ENCODE assay signal across 1 cellular context in the genomic region with DNA sequence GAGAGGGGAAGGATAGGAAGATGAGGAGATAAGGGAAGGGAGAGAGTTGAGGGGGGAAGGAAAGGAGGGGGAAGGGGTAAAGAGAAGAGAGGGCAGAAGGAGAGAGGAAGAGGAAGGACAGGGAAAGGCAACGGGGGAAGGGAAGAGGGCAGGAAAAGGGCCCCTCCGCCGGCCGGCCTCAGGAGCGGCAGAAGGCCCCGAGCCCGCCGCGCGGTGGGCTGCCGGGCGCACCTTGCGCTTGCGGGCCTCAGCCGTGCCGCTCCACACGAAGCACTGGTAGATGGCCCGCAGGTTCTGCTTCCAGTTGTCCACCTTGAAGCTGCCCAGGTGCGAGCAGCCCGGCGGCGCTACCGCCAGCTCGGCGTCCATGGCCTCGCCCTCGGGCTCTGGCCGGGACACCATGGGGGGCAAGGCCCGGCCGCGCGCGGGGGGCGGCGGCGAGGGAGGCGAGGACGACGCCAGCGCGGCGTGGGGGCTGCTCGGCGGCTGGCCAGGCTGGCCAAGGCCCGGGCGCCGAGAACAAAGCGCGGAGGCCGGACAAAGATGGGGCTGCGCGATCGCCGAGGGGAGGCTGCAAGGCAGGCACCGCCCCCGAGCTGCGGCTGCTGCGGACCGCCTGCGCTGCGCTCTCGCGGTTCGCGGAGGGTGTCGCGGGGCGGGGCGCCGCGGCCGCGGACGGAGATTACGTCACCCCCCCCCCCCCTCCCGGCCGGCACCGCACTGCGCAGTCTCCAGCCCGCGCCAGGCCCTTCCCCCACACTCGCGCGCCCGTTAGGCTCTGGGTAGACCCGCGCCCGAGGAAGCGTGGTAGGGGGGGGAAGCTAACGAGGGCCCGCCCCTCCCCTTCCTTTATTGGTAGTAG.
TF ChIP-seq lines count a peak whose summit lies in the region.

A gene (minus strand): TSS at position 578 of the 862 bp plus-strand sequence. CDS start 176 bp downstream, at position 402.

TF ChIP-seq in HepG2, 621 proteins besides CTCF, POLR2A, EP300 and RAD21 (continued from another document):
- TF ChIP-seq ZNF569 (CRISPR knock-in tag; IDR thresholded peaks at IDR 0.05; ENCODE audit: borderline replicate concordance) (no peak), ZNF7 (CRISPR knock-in tag; IDR thresholded peaks at IDR 0.05) (no peak), ZNF460 (CRISPR knock-in tag; IDR thresholded peaks at IDR 0.05; ENCODE audit: borderline replicate concordance) (no peak), ZSCAN25 (CRISPR knock-in tag; IDR thresholded peaks at IDR 0.05) (peak; percentile 74), NFE2 (CRISPR knock-in tag; IDR thresholded peaks at IDR 0.05) (no peak), SKI (IDR thresholded peaks at IDR 0.05; ENCODE audit: partially characterized antibody) (peak; percentile 36), ZNF251 (CRISPR knock-in tag; IDR thresholded peaks at IDR 0.05) (no peak), TBX2 (CRISPR knock-in tag; IDR thresholded peaks at IDR 0.05; ENCODE audit: borderline replicate concordance) (peak; percentile 5; the same call in 1 of the 2 replicates), ATAD3A (CRISPR knock-in tag; IDR thresholded peaks at IDR 0.05) (no peak), ATF7-NPFF (CRISPR knock-in tag; IDR thresholded peaks at IDR 0.05; ENCODE audit: low read depth) (0 out of 2 replicates have a peak, but pooled peaks have one; percentile 39), ZSCAN12 (CRISPR knock-in tag; IDR thresholded peaks at IDR 0.05) (peak; percentile 38; the same call in 1 of the 2 replicates), SRSF9 (IDR thresholded peaks at IDR 0.05; ENCODE audit: borderline replicate concordance, insufficient read depth, low read depth, low read length, poor library complexity, severe bottlenecking) (no peak), ADNP (CRISPR knock-in tag; IDR thresholded peaks at IDR 0.05) (no peak), CEBPB (IDR thresholded peaks at IDR 0.05; ENCODE audit: borderline replicate concordance, low read depth, low read length) (peak; percentile 64; the same call in 1 of the 2 replicates), MYC (CRISPR knock-in tag; IDR thresholded peaks at IDR 0.05; ENCODE audit: borderline replicate concordance) (peak; percentile 45), HNRNPK (IDR thresholded peaks at IDR 0.05; ENCODE audit: low read depth, low read length, poor library complexity, severe bottlenecking) (peak; percentile 97), POLR2AphosphoS5 (IDR thresholded peaks at IDR 0.05; ENCODE audit: low read depth, low read length) (peak; percentile 56; the same call in 1 of the 2 replicates), ZNF441 (CRISPR knock-in tag; IDR thresholded peaks at IDR 0.05; ENCODE audit: borderline replicate concordance) (peak; percentile 41; the same call in 1 of the 2 replicates), YEATS4 (CRISPR knock-in tag; IDR thresholded peaks at IDR 0.05; ENCODE audit: borderline replicate concordance) (peak; percentile 19; the same call in 1 of the 2 replicates), GABPB1 (CRISPR knock-in tag; IDR thresholded peaks at IDR 0.05) (peak; percentile 54), PHF8 (CRISPR knock-in tag; IDR thresholded peaks at IDR 0.05) (peak; percentile 55), KMT2B (CRISPR knock-in tag; IDR thresholded peaks at IDR 0.05) (0 out of 2 replicates have a peak, but pooled peaks have one; percentile 34), NFKB2 (CRISPR knock-in tag; IDR thresholded peaks at IDR 0.05; ENCODE audit: borderline replicate concordance) (peak; percentile 2; the same call in 1 of the 2 replicates), NFIC (IDR thresholded peaks at IDR 0.05; ENCODE audit: low read length) (no peak), SRY (CRISPR knock-in tag; IDR thresholded peaks at IDR 0.05) (peak; percentile 76; the same call in 1 of the 2 replicates), CREB1 (IDR thresholded peaks at IDR 0.05) (peak; percentile 47; the same call in 1 of the 2 replicates), CREB1 (CRISPR knock-in tag; IDR thresholded peaks at IDR 0.05) (no peak), HES4 (CRISPR knock-in tag; IDR thresholded peaks at IDR 0.05; ENCODE audit: borderline replicate concordance) (peak; percentile 63; the same call in 1 of the 2 replicates), ZIK1 (CRISPR knock-in tag; IDR thresholded peaks at IDR 0.05; ENCODE audit: borderline replicate concordance, low read depth) (no peak), SP4 (CRISPR knock-in tag; IDR thresholded peaks at IDR 0.05) (peak; percentile 61), ZMAT3 (CRISPR knock-in tag; conservative IDR thresholded peaks at IDR 0.05) (0 out of 2 replicates have a peak, but pooled peaks have one; percentile 6), JDP2 (CRISPR knock-in tag; IDR thresholded peaks at IDR 0.05; ENCODE audit: borderline replicate concordance) (no peak), YY1 (IDR thresholded peaks at IDR 0.05; ENCODE audit: insufficient read depth, insufficient replicate concordance, low read depth, low read length) (peak; percentile 77), SP5 (CRISPR knock-in tag; IDR thresholded peaks at IDR 0.05; ENCODE audit: borderline replicate concordance, low read depth) (0 out of 2 replicates have a peak, but pooled peaks have one; percentile 0), PRMT3 (CRISPR knock-in tag; IDR thresholded peaks at IDR 0.05; ENCODE audit: borderline replicate concordance, low read depth) (0 out of 2 replicates have a peak, but pooled peaks have one; percentile 34), ZNF883 (CRISPR knock-in tag; IDR thresholded peaks at IDR 0.05; ENCODE audit: not compliant biosample characterization) (peak; percentile 73), ZNF274 (CRISPR knock-in tag; IDR thresholded peaks at IDR 0.05) (no peak)
- TF ChIP-seq, protein P1, sequence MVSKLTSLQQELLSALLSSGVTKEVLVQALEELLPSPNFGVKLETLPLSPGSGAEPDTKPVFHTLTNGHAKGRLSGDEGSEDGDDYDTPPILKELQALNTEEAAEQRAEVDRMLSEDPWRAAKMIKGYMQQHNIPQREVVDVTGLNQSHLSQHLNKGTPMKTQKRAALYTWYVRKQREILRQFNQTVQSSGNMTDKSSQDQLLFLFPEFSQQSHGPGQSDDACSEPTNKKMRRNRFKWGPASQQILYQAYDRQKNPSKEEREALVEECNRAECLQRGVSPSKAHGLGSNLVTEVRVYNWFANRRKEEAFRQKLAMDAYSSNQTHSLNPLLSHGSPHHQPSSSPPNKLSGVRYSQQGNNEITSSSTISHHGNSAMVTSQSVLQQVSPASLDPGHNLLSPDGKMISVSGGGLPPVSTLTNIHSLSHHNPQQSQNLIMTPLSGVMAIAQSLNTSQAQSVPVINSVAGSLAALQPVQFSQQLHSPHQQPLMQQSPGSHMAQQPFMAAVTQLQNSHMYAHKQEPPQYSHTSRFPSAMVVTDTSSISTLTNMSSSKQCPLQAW (CRISPR knock-in tag; IDR thresholded peaks at IDR 0.05), result no peak
- TF ChIP-seq, protein P2, sequence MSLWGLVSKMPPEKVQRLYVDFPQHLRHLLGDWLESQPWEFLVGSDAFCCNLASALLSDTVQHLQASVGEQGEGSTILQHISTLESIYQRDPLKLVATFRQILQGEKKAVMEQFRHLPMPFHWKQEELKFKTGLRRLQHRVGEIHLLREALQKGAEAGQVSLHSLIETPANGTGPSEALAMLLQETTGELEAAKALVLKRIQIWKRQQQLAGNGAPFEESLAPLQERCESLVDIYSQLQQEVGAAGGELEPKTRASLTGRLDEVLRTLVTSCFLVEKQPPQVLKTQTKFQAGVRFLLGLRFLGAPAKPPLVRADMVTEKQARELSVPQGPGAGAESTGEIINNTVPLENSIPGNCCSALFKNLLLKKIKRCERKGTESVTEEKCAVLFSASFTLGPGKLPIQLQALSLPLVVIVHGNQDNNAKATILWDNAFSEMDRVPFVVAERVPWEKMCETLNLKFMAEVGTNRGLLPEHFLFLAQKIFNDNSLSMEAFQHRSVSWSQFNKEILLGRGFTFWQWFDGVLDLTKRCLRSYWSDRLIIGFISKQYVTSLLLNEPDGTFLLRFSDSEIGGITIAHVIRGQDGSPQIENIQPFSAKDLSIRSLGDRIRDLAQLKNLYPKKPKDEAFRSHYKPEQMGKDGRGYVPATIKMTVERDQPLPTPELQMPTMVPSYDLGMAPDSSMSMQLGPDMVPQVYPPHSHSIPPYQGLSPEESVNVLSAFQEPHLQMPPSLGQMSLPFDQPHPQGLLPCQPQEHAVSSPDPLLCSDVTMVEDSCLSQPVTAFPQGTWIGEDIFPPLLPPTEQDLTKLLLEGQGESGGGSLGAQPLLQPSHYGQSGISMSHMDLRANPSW (CRISPR knock-in tag; IDR thresholded peaks at IDR 0.05; ENCODE audit: borderline replicate concordance), result no peak
- TF ChIP-seq, protein P3, sequence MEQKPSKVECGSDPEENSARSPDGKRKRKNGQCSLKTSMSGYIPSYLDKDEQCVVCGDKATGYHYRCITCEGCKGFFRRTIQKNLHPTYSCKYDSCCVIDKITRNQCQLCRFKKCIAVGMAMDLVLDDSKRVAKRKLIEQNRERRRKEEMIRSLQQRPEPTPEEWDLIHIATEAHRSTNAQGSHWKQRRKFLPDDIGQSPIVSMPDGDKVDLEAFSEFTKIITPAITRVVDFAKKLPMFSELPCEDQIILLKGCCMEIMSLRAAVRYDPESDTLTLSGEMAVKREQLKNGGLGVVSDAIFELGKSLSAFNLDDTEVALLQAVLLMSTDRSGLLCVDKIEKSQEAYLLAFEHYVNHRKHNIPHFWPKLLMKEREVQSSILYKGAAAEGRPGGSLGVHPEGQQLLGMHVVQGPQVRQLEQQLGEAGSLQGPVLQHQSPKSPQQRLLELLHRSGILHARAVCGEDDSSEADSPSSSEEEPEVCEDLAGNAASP (CRISPR knock-in tag; IDR thresholded peaks at IDR 0.05; ENCODE audit: borderline replicate concordance), result no peak
- TF ChIP-seq, protein P4, sequence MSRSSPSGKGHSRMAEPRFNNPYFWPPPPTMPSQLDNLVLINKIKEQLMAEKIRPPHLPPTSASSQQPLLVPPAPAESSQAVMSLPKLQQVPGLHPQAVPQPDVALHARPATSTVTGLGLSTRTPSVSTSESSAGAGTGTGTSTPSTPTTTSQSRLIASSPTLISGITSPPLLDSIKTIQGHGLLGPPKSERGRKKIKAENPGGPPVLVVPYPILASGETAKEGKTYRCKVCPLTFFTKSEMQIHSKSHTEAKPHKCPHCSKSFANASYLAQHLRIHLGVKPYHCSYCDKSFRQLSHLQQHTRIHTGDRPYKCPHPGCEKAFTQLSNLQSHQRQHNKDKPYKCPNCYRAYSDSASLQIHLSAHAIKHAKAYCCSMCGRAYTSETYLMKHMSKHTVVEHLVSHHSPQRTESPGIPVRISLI (CRISPR knock-in tag; IDR thresholded peaks at IDR 0.05; ENCODE audit: borderline replicate concordance), result no peak
- TF ChIP-seq, protein P5, sequence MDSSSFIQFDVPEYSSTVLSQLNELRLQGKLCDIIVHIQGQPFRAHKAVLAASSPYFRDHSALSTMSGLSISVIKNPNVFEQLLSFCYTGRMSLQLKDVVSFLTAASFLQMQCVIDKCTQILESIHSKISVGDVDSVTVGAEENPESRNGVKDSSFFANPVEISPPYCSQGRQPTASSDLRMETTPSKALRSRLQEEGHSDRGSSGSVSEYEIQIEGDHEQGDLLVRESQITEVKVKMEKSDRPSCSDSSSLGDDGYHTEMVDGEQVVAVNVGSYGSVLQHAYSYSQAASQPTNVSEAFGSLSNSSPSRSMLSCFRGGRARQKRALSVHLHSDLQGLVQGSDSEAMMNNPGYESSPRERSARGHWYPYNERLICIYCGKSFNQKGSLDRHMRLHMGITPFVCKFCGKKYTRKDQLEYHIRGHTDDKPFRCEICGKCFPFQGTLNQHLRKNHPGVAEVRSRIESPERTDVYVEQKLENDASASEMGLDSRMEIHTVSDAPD (CRISPR knock-in tag; IDR thresholded peaks at IDR 0.05), result no peak
- TF ChIP-seq, protein P6, sequence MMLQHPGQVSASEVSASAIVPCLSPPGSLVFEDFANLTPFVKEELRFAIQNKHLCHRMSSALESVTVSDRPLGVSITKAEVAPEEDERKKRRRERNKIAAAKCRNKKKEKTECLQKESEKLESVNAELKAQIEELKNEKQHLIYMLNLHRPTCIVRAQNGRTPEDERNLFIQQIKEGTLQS (CRISPR knock-in tag; IDR thresholded peaks at IDR 0.05), result peak; percentile 55
